15 cellular contexts compared by ENCODE assay signal in genomic region chr1:47726496-47726855, GRCh38.
A peak's percentile ranks its signal among the peaks of the same experiment; 100 is the strongest.
DNase-seq lines count a peak whose midpoint lies in the region; ATAC-seq and TF ChIP-seq lines count a peak whose summit lies in the region.
"Had no signal": no experiment of that assay in that cellular context is flagged by ENCODE, and none has a peak within 500 bp of the region (broad histone marks: within the 10 kb centered on the region; RNA-seq: fewer than 3 reads in every experiment).

No MANE protein-coding gene starts in this region.

- H3K27me3 Mint-ChIP-seq in CD14-positive monocyte (ENCODE audit: low read depth in 3 of 3) (peaks cover 28 to 44% (median 30%) of the 10 kb centered on the region in 3 donors), brain (peaks cover 90% of the 10 kb centered on the region)
- H3K27me3 Mint-ChIP-seq in naive thymus-derived CD8-positive, alpha-beta T cell, result peaks cover 9 to 50% (median 37%) of the 10 kb centered on the region in 5 donors

- no peaks in the 10 kb centered on the region for H3K9me3 ChIP-seq in Loucy (ENCODE audit: insufficient read depth, low read depth, low read length)
- H3K9me3 ChIP-seq: ovary, right lobe of liver, thoracic aorta had no signal

- H3K4me1 Mint-ChIP-seq in CD14-positive monocyte (peaks cover 10% of the 10 kb centered on the region), brain (peaks cover 11% of the 10 kb centered on the region)
- peaks cover 6 to 11% (median 8%) of the 10 kb centered on the region in 4 donors for H3K4me1 Mint-ChIP-seq in naive thymus-derived CD8-positive, alpha-beta T cell

- DNase-seq in CD14-positive monocyte (ENCODE audit: low spot score) (no peak), kidney glomerular epithelial cell (lab: John Stamatoyannopoulos, UW) (no peak), NCI-H2029 treated with DMSO at 0.1 percent for 48 hours (lab: John Stamatoyannopoulos, UW) (no peak), NCI-H1092 (lab: John Stamatoyannopoulos, UW) (no peak)
- no peak for DNase-seq in naive thymus-derived CD8-positive, alpha-beta T cell
- DNase-seq: activated B cell treated with CpG ODN at 0.5 μM for 24 hours, activated gamma-delta T cell had no signal

- H3K4me3 Mint-ChIP-seq in CD14-positive monocyte (peak overlapping the region in 1 of 2 donors; percentile 80), brain (peak overlapping the region in 4 of 5 experiments; percentile 70 to 83 (median 78))
- peak overlapping the region in 6 of 10 donors; percentile 36 to 87 (median 74) for H3K4me3 Mint-ChIP-seq in naive thymus-derived CD8-positive, alpha-beta T cell

- H4K20me1 ChIP-seq in Loucy (ENCODE audit: insufficient read depth, low read length, poor library complexity, severe bottlenecking), result no peaks in the 10 kb centered on the region

- H3K9me3 Mint-ChIP-seq in CD14-positive monocyte (no peaks in the 10 kb centered on the region), brain (no peaks in the 10 kb centered on the region)
- H3K9me3 Mint-ChIP-seq in naive thymus-derived CD8-positive, alpha-beta T cell, result no peaks in the 10 kb centered on the region
- H3K9me3 Mint-ChIP-seq: activated B cell treated with CpG ODN at 0.5 μM for 24 hours; activated CD4-positive, alpha-beta memory T cell treated with anti-CD3 and anti-CD28 coated beads for 36 hours had no signal

- no peak overlapping the region for H2AFZ ChIP-seq in Loucy (ENCODE audit: low read length)

- H3K27me3 ChIP-seq in Loucy (ENCODE audit: insufficient read depth, low read length, poor library complexity, severe bottlenecking), result no peaks in the 10 kb centered on the region
- H3K27me3 ChIP-seq: ovary, right lobe of liver had no signal

- TF ChIP-seq CTCF in CD14-positive monocyte (IDR thresholded peaks at IDR 0.05) (peak; percentile 42), Loucy (conservative IDR thresholded peaks at IDR 0.05; ENCODE audit: low read length) (no peak; the same call in 1 of the 2 replicates), brain (conservative IDR thresholded peaks at IDR 0.05) (no peak)

- no peak overlapping the region for H3K9ac ChIP-seq in Loucy (ENCODE audit: low read depth, low read length, poor library complexity, severe bottlenecking)

- H3K4me3 ChIP-seq in Loucy (ENCODE audit: low read length, poor library complexity, severe bottlenecking), result no peak overlapping the region
- H3K4me3 ChIP-seq: lung, ovary, right lobe of liver had no signal

- intact Hi-C loops in CD14-positive monocyte (cut with micrococcal nuclease), result loop anchor here (5.0 to 10.0 kb wide), 2 partner anchors 292 to 339 kb away; partner anchors contain the start of gene FOXD2 (in 1 of the 2)

- H3K36me3 ChIP-seq in Loucy (ENCODE audit: insufficient read depth, low read length), result no peaks in the 10 kb centered on the region
- H3K36me3 ChIP-seq: ovary, right lobe of liver, thoracic aorta had no signal

- H3F3A ChIP-seq in Loucy (ENCODE audit: low read depth), result no peaks in the 10 kb centered on the region

- H3K27ac Mint-ChIP-seq in CD14-positive monocyte, result no peak overlapping the region
- peak overlapping the region in 2 of 5 experiments; percentile 2 to 9 for H3K27ac Mint-ChIP-seq in brain
- no peak overlapping the region for H3K27ac Mint-ChIP-seq in naive thymus-derived CD8-positive, alpha-beta T cell
- H3K27ac Mint-ChIP-seq: activated B cell treated with CpG ODN at 0.5 μM for 24 hours; activated CD4-positive, alpha-beta memory T cell treated with anti-CD3 and anti-CD28 coated beads for 36 hours had no signal

- no peak for ATAC-seq in naive thymus-derived CD8-positive, alpha-beta T cell
- no peak for ATAC-seq in HG03354 (IDR thresholded peaks at IDR 0.05; ENCODE audit: poor library complexity, severe bottlenecking, unreplicated experiment)

- peaks cover 17% of the 10 kb centered on the region for H3K4me1 ChIP-seq in Loucy (ENCODE audit: insufficient read depth, low read length, poor library complexity, severe bottlenecking)

- H3K36me3 Mint-ChIP-seq in CD14-positive monocyte, result no peaks in the 10 kb centered on the region
- no peaks in the 10 kb centered on the region for H3K36me3 Mint-ChIP-seq in brain
- no peaks in the 10 kb centered on the region for H3K36me3 Mint-ChIP-seq in naive thymus-derived CD8-positive, alpha-beta T cell
- H3K36me3 Mint-ChIP-seq: activated CD4-positive, alpha-beta memory T cell treated with anti-CD3 and anti-CD28 coated beads for 36 hours had no signal

- no peaks in the 10 kb centered on the region for H3K9me2 ChIP-seq in Loucy (replicated peaks; ENCODE audit: low read depth, low read length)

- peak overlapping the region; percentile 46 for H3K4me2 ChIP-seq in Loucy (ENCODE audit: low read depth, low read length, poor library complexity, severe bottlenecking)

- POLR2A ChIA-PET in naive thymus-derived CD8-positive, alpha-beta T cell (lab: Charles Lee), result interaction anchor here (0.6 to 0.8 kb wide), 2 partner anchors 289 to 291 kb away, joined by 4 to 7 read pairs; partner anchors contain the start of gene FOXD2

- H3K79me2 ChIP-seq in Loucy (ENCODE audit: insufficient read depth, low read length), result no peaks in the 10 kb centered on the region
